In the genomic region with DNA sequence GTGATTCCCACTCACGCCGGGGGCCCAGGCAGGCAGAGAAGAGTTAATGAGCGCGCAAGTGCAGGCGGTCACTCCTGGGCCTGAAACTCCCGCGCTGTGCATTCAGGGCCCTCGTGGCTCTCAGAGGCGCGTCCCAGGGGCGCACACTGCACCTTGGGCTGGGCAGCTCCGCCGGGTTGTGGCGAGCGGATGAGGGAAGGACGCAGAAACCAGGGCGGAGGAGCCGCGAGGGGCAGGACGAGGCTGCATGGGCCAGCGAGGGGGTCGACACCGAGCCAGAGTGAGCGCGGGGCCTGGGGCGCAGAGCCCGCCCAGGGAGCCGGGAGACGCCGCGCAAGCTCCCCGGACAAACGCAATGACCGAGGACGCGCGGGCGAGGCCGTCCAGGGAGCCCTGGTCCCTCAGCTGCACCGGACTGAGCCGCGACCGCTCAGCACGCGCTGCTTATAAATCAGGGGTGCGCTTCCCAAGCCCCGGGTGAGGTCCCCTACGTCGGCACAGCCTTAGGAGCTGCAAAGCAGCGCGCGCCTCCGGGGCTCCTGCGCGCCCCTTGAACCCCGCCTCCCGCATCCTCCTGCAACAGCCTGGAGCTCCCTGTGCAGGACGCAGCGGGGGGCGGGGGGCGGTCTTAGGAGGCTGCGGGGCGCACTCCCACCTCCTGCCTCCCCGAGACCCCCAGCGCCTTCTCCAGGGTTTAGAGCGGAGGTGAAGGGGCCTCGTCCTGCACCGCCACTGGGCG, we compare ENCODE assay signal across 15 cellular contexts.
A peak's percentile ranks its signal among the peaks of the same experiment; 100 is the strongest.
DNase-seq lines count a peak whose midpoint lies in the region; ATAC-seq, FAIRE-seq and TF ChIP-seq lines count a peak whose summit lies in the region.
"Had no signal": no experiment of that assay in that cellular context is flagged by ENCODE, and none has a peak within 500 bp of the region (broad histone marks: within the 10 kb centered on the region; RNA-seq: fewer than 3 reads in every experiment).

No MANE protein-coding gene starts in this region.

- H2AK5ac ChIP-seq in H1 (ENCODE audit: low read depth, low read length): no peak overlapping the region

- H3K4me1 Mint-ChIP-seq in activated CD8-positive, alpha-beta memory T cell treated with anti-CD3 and anti-CD28 coated beads, Interleukin-2, amount 10 ng/mL, durations not matched to agents 7 days and 5 days: peaks cover 1% of the 10 kb centered on the region
- H3K4me1 Mint-ChIP-seq in mesothelial cell of epicardium: peaks cover 4% of the 10 kb centered on the region
- H3K4me1 Mint-ChIP-seq in activated CD8-positive, alpha-beta T cell treated with anti-CD3 and anti-CD28 coated beads, Interleukin-2, amount 10 ng/mL, durations not matched to agents 7 days and 5 days (ENCODE audit: low read depth): no peaks in the 10 kb centered on the region

- H2BK120ac ChIP-seq in H1 (replicated peaks; ENCODE audit: low read depth, low read length): no peak overlapping the region

- H3K23me2 ChIP-seq in H1 (ENCODE audit: low read depth, low read length): peaks cover 6% of the 10 kb centered on the region; the same call in 1 of the 2 replicates

- peak overlapping the region; percentile 48 for H3K18ac ChIP-seq in H1 (ENCODE audit: extremely low read depth, low read length)

- H3K36me3 Mint-ChIP-seq in activated CD8-positive, alpha-beta memory T cell treated with anti-CD3 and anti-CD28 coated beads, Interleukin-2, amount 10 ng/mL, durations not matched to agents 7 days and 5 days: no peaks in the 10 kb centered on the region
- H3K36me3 Mint-ChIP-seq in mesothelial cell of epicardium: no peaks in the 10 kb centered on the region
- no peaks in the 10 kb centered on the region for H3K36me3 Mint-ChIP-seq in activated CD8-positive, alpha-beta T cell treated with anti-CD3 and anti-CD28 coated beads, Interleukin-2, amount 10 ng/mL, durations not matched to agents 7 days and 5 days (ENCODE audit: low read depth)

- H3K27ac Mint-ChIP-seq in activated CD8-positive, alpha-beta memory T cell treated with anti-CD3 and anti-CD28 coated beads, Interleukin-2, amount 10 ng/mL, durations not matched to agents 7 days and 5 days: peak overlapping the region; percentile 26
- H3K27ac Mint-ChIP-seq in mesothelial cell of epicardium: no peak overlapping the region
- H3K27ac Mint-ChIP-seq in activated CD8-positive, alpha-beta T cell treated with anti-CD3 and anti-CD28 coated beads, Interleukin-2, amount 10 ng/mL, durations not matched to agents 7 days and 5 days: no peak overlapping the region

- FAIRE-seq in H1 (lab: Jason Lieb, UNC): no peak
- FAIRE-seq: A549, islet of Langerhans had no signal

- H4K5ac ChIP-seq in H1 (ENCODE audit: insufficient read length, low read depth, low read length): peak overlapping the region; percentile 9

- no peak for TF ChIP-seq RAD21 in H1 (IDR thresholded peaks at IDR 0.05 in 1 of 2, conservative IDR thresholded peaks at IDR 0.05 in 1 of 2; ENCODE audit: low read depth in 2 of 2, low read length in 2 of 2)

- H3K27ac ChIP-seq in H1 (ENCODE audit: low read depth, low read length) (no peak overlapping the region), thoracic aorta (no peak overlapping the region)
- H3K27ac ChIP-seq: A549, skin epidermis had no signal

- H2BK15ac ChIP-seq in H1 (ENCODE audit: low read length): peak overlapping the region; percentile 81; the same call in 1 of the 2 replicates

- peaks cover 43% of the 10 kb centered on the region for H3K27me3 Mint-ChIP-seq in activated CD8-positive, alpha-beta memory T cell treated with anti-CD3 and anti-CD28 coated beads, Interleukin-2, amount 10 ng/mL, durations not matched to agents 7 days and 5 days
- H3K27me3 Mint-ChIP-seq in mesothelial cell of epicardium (ENCODE audit: low read depth): peaks cover 61% of the 10 kb centered on the region
- H3K27me3 Mint-ChIP-seq in activated CD8-positive, alpha-beta T cell treated with anti-CD3 and anti-CD28 coated beads, Interleukin-2, amount 10 ng/mL, durations not matched to agents 7 days and 5 days (ENCODE audit: low read depth): peaks cover 23% of the 10 kb centered on the region

- H3K14ac ChIP-seq in H1 (ENCODE audit: insufficient read length): no peak overlapping the region

- H3K4me3 Mint-ChIP-seq in activated CD8-positive, alpha-beta memory T cell treated with anti-CD3 and anti-CD28 coated beads, Interleukin-2, amount 10 ng/mL, durations not matched to agents 7 days and 5 days: no peak overlapping the region
- peak overlapping the region; percentile 59 for H3K4me3 Mint-ChIP-seq in mesothelial cell of epicardium
- H3K4me3 Mint-ChIP-seq in activated CD8-positive, alpha-beta T cell treated with anti-CD3 and anti-CD28 coated beads, Interleukin-2, amount 10 ng/mL, durations not matched to agents 7 days and 5 days: no peak overlapping the region

- H3K79me2 ChIP-seq in H1 (ENCODE audit: control insufficient read depth in 1 of 2, insufficient read depth in 2 of 2, low read length in 2 of 2): no peaks in the 10 kb centered on the region

- no peaks in the 10 kb centered on the region for H3K79me1 ChIP-seq in H1 (ENCODE audit: low read depth, low read length)

- no peak overlapping the region for H3K4ac ChIP-seq in H1 (replicated peaks; ENCODE audit: insufficient read length, low read depth, low read length)

- H3K9me3 Mint-ChIP-seq in activated CD8-positive, alpha-beta memory T cell treated with anti-CD3 and anti-CD28 coated beads, Interleukin-2, amount 10 ng/mL, durations not matched to agents 7 days and 5 days (ENCODE audit: low read depth): no peaks in the 10 kb centered on the region
- H3K9me3 Mint-ChIP-seq in mesothelial cell of epicardium: peaks cover 10% of the 10 kb centered on the region
- no peaks in the 10 kb centered on the region for H3K9me3 Mint-ChIP-seq in activated CD8-positive, alpha-beta T cell treated with anti-CD3 and anti-CD28 coated beads, Interleukin-2, amount 10 ng/mL, durations not matched to agents 7 days and 5 days (ENCODE audit: insufficient read depth)

- no peak overlapping the region for H3K23ac ChIP-seq in H1 (ENCODE audit: insufficient read length)

- no peak for TF ChIP-seq POLR2A in H1 (IDR thresholded peaks at IDR 0.05; ENCODE audit: control extremely low read depth in 1 of 2, low read depth in 2 of 2, low read length in 2 of 2)

- CTCF ChIA-PET in activated CD8-positive, alpha-beta memory T cell treated with anti-CD3 and anti-CD28 coated beads, Interleukin-2, amount 10 ng/mL, durations not matched to agents 7 days and 5 days (lab: Charles Lee): no interaction called here
- CTCF ChIA-PET in H1 (lab: Charles Lee; ENCODE audit: partially characterized antibody): interaction anchor here (0.6 to 1.1 kb wide), 3 partner anchors 28 to 195 kb away, joined by 3 read pairs; no protein-coding TSS in a partner anchor
- CTCF ChIA-PET in activated CD8-positive, alpha-beta T cell treated with anti-CD3 and anti-CD28 coated beads, Interleukin-2, amount 10 ng/mL, durations not matched to agents 7 days and 5 days (lab: Charles Lee): no interaction called here

- peak overlapping the region; percentile 66 to 96 for H3K4me2 ChIP-seq in H1 (ENCODE audit: insufficient read depth in 1 of 2, low read depth in 2 of 2, low read length in 2 of 2)
- H3K4me2 ChIP-seq: A549 had no signal

- TF ChIP-seq CTCF in H1 (IDR thresholded peaks at IDR 0.05; ENCODE audit: control extremely low read depth in 1 of 3, insufficient read depth in 1 of 3, low read depth in 1 of 3, low read length in 3 of 3): peak in 1 of 3 experiments; percentile 7; a peak in 1 of 4 replicates
- TF ChIP-seq CTCF in mesothelial cell of epicardium (IDR thresholded peaks at IDR 0.05; ENCODE audit: unreplicated experiment): no peak
- no peak for TF ChIP-seq CTCF in thoracic aorta (IDR thresholded peaks at IDR 0.05)

- H4K8ac ChIP-seq in H1 (ENCODE audit: extremely low read depth, insufficient read depth, low read length): peak overlapping the region; percentile 91; the same call in 1 of the 2 replicates

- POLR2A ChIA-PET in H1 (lab: Charles Lee; ENCODE audit: partially characterized antibody): interaction anchor here (1.2 kb wide), 1 partner anchor 11 kb away, joined by 4 read pairs; no protein-coding TSS in a partner anchor
- POLR2A ChIA-PET in activated CD8-positive, alpha-beta T cell treated with anti-CD3 and anti-CD28 coated beads, Interleukin-2, amount 10 ng/mL, durations not matched to agents 7 days and 5 days (lab: Charles Lee): no interaction called here

- H3K27me3 ChIP-seq in H1 (replicated peaks in 1 of 4; ENCODE audit: control insufficient read depth in 3 of 4, extremely low read depth in 1 of 4, insufficient read depth in 3 of 4, low read length in 3 of 4) (peaks cover 8 to 34% (median 31%) of the 10 kb centered on the region in 4 experiments), thoracic aorta (replicated peaks; ENCODE audit: insufficient read depth) (no peaks in the 10 kb centered on the region)

- H3K36me3 ChIP-seq in H1 (ENCODE audit: control insufficient read depth in 2 of 4, insufficient read depth in 4 of 4, low read length in 3 of 4): no peaks in the 10 kb centered on the region
- H3K36me3 ChIP-seq in thoracic aorta: no peaks in the 10 kb centered on the region

- no peaks in the 10 kb centered on the region for H3K9me3 ChIP-seq in H1 (ENCODE audit: insufficient read depth in 2 of 2, low read depth in 1 of 2, low read length in 1 of 2)
- no peaks in the 10 kb centered on the region for H3K9me3 ChIP-seq in thoracic aorta

- H3K9ac ChIP-seq in H1 (replicated peaks in 1 of 4; ENCODE audit: extremely low read depth in 1 of 4, low read depth in 3 of 4, low read length in 3 of 4): peak overlapping the region in 1 of 4 experiments; percentile 35; a peak in 2 of 7 replicates

- peak overlapping the region; percentile 10 for H4K91ac ChIP-seq in H1 (replicated peaks; ENCODE audit: insufficient read length, low read length)

- WGBS in H1 (ENCODE audit: extremely low coverage in 1 of 2, insufficient coverage in 1 of 2, insufficient read length in 1 of 2, insufficient replicate concordance in 2 of 2, low coverage in 1 of 2, low lambda C conversion rate in 2 of 2, missing lambda C conversion rate in 1 of 2), 2 experiments: 9% methylated on average over 36 of the region's 69 CpGs; no CpG with 5 or more reads in 1 of the 2 experiments

- DNase-seq in activated CD8-positive, alpha-beta memory T cell treated with anti-CD3 and anti-CD28 coated beads, Interleukin-2, amount 10 ng/mL, durations not matched to agents 7 days and 5 days: no peak
- DNase-seq in activated CD8-positive, alpha-beta memory T cell treated with anti-CD3 and anti-CD28 coated beads for 24 hours: no peak
- DNase-seq in H1 (ENCODE audit: low read depth in 1 of 2, low spot score in 2 of 2) (peak in 1 of 2 experiments; percentile 75), mesothelial cell of epicardium (ENCODE audit: low spot score in 2 of 2, unreplicated experiment in 2 of 2) (no peak), thoracic aorta (ENCODE audit: low spot score) (no peak), NCI-H69 (lab: John Stamatoyannopoulos, UW) (no peak)
- no peak for DNase-seq in activated CD4-positive, CD25-positive, alpha-beta regulatory T cell (lab: John Stamatoyannopoulos, UW)
- no peak for DNase-seq in activated CD8-positive, alpha-beta T cell treated with anti-CD3 and anti-CD28 coated beads, Interleukin-2, amount 10 ng/mL, durations not matched to agents 7 days and 5 days
- DNase-seq: activated gamma-delta T cell treated with Interleukin-2 at 50 U/mL for 16 hours, Caco-2, MV-4-11, OCI-M1 had no signal

- H3K4me1 ChIP-seq in H1 (replicated peaks in 1 of 4; ENCODE audit: control insufficient read depth in 3 of 4, insufficient read depth in 4 of 4, low read length in 3 of 4): peaks cover 0 to 3% (median 1%) of the 10 kb centered on the region in 4 experiments; a peak in 3 of 7 replicates
- H3K4me1 ChIP-seq in thoracic aorta (ENCODE audit: control insufficient read depth in 1 of 2, low read depth in 2 of 2): peaks cover 0 to 9% of the 10 kb centered on the region in 2 donors
- H3K4me1 ChIP-seq: A549, Caco-2 had no signal

- peak overlapping the region; percentile 68; the same call in 1 of the 2 replicates for H2BK12ac ChIP-seq in H1 (ENCODE audit: low read depth, low read length)

- TF ChIP-seq EP300 in H1 (IDR thresholded peaks at IDR 0.05; ENCODE audit: borderline replicate concordance in 1 of 2, low read depth in 2 of 2, low read length in 2 of 2): no peak

- peak overlapping the region; percentile 68; the same call in 1 of the 2 replicates for H2AFZ ChIP-seq in H1 (ENCODE audit: low read length)

- H2BK5ac ChIP-seq in H1 (ENCODE audit: low read depth, low read length): no peak overlapping the region

- H3K4me3 ChIP-seq in H1 (ENCODE audit: extremely low read depth in 1 of 4, insufficient read depth in 2 of 4, low read depth in 3 of 4, low read length in 4 of 4): peak overlapping the region; percentile 34 to 71 (median 41)
- peak overlapping the region; percentile 33 for H3K4me3 ChIP-seq in thoracic aorta
- H3K4me3 ChIP-seq: A549 had no signal

- H4K20me1 ChIP-seq in H1 (replicated peaks in 1 of 2; ENCODE audit: control insufficient read depth in 1 of 2, insufficient read depth in 2 of 2, low read length in 2 of 2): no peaks in the 10 kb centered on the region

- no peak for ATAC-seq in activated CD8-positive, alpha-beta memory T cell treated with anti-CD3 and anti-CD28 coated beads, Interleukin-2, amount 10 ng/mL, durations not matched to agents 7 days and 5 days
- ATAC-seq in thoracic aorta (ENCODE audit: insufficient number of reproducible peaks, low FRiP score, low read depth): no peak
- no peak for ATAC-seq in activated CD8-positive, alpha-beta T cell treated with anti-CD3 and anti-CD28 coated beads, Interleukin-2, amount 10 ng/mL, durations not matched to agents 7 days and 5 days
- ATAC-seq: A549 had no signal

- no peak overlapping the region for H3K56ac ChIP-seq in H1 (replicated peaks; ENCODE audit: insufficient read length, low read depth, low read length)

- H2BK20ac ChIP-seq in H1 (ENCODE audit: low read length): no peak overlapping the region
